Comparison of ENCODE assay signal across 8 cellular contexts in genomic region chr6:17707371-17707651, GRCh38. TPM values are rescaled to one million over a fixed set of nuclear protein-coding genes. Genes with fewer than 3 reads are reported as not detected.
A peak's percentile ranks its signal among the peaks of the same experiment; 100 is the strongest.
DNase-seq lines count a peak whose midpoint lies in the region; ATAC-seq and TF ChIP-seq lines count a peak whose summit lies in the region.

No MANE protein-coding gene starts in this region.

- H3K27ac ChIP-seq in left lung: peak overlapping the region; percentile 99 to 100
- peak overlapping the region; percentile 100 for H3K27ac ChIP-seq in tibial artery

- peak overlapping the region; percentile 100 for H3K27ac Mint-ChIP-seq in activated T-cell treated with anti-CD3 and anti-CD28 coated beads, Interleukin-2, amount 50 U/mL, for 72 hours
- H3K27ac Mint-ChIP-seq in activated naive CD8-positive, alpha-beta T cell: peak overlapping the region; percentile 97

- DNase-seq in activated T-cell treated with anti-CD3 and anti-CD28 coated beads, Interleukin-2, amount 50 U/mL, for 72 hours: no peak
- DNase-seq in activated T-cell treated with anti-CD3 and anti-CD28 coated beads for 4 hours (no peak), left lung (no peak), tibial artery (no peak)

- H3K4me3 Mint-ChIP-seq in activated T-cell treated with anti-CD3 and anti-CD28 coated beads, Interleukin-2, amount 50 U/mL, for 72 hours: peak overlapping the region; percentile 97 to 99
- H3K4me3 Mint-ChIP-seq in activated naive CD8-positive, alpha-beta T cell: peak overlapping the region; percentile 92

- H3K36me3 ChIP-seq in left lung (no peaks in the 10 kb centered on the region), tibial artery (no peaks in the 10 kb centered on the region)

- intact Hi-C loops in left lung (cut with DNase I) (no loop called here), tibial artery (cut with DNase I; ENCODE audit: low total_unique reads) (loop anchor here (5.0 to 10.0 kb wide), 2 partner anchors 105 to 447 kb away; partner anchors contain the start of genes FAM8A1, KDM1B and TPMT)

- H3K27me3 ChIP-seq in left lung (no peaks in the 10 kb centered on the region), tibial artery (no peaks in the 10 kb centered on the region)

- TF ChIP-seq CTCF in left lung (IDR thresholded peaks at IDR 0.05): no peak
- TF ChIP-seq CTCF in tibial artery (IDR thresholded peaks at IDR 0.05): no peak

- H3K4me3 ChIP-seq in left lung: peak overlapping the region; percentile 87 to 90
- peak overlapping the region; percentile 90 to 95 for H3K4me3 ChIP-seq in tibial artery

- peaks cover 34% of the 10 kb centered on the region for H3K4me1 Mint-ChIP-seq in activated T-cell treated with anti-CD3 and anti-CD28 coated beads, Interleukin-2, amount 50 U/mL, for 72 hours (ENCODE audit: low read depth)
- peaks cover 29% of the 10 kb centered on the region for H3K4me1 Mint-ChIP-seq in activated naive CD8-positive, alpha-beta T cell (ENCODE audit: low read depth)

- ATAC-seq in activated T-cell treated with anti-CD3 and anti-CD28 coated beads, Interleukin-2, amount 50 U/mL, for 72 hours (replicated peaks in 1 of 2): no peak
- ATAC-seq in left lung: no peak
- no peak for ATAC-seq in HG03196 (IDR thresholded peaks at IDR 0.05; ENCODE audit: unreplicated experiment)
- ATAC-seq in GM18870 (IDR thresholded peaks at IDR 0.05; ENCODE audit: unreplicated experiment): no peak
- ATAC-seq in HG03432 (IDR thresholded peaks at IDR 0.05; ENCODE audit: unreplicated experiment): no peak

- H3K9me3 ChIP-seq in left lung (no peaks in the 10 kb centered on the region), tibial artery (no peaks in the 10 kb centered on the region)

- H3K4me1 ChIP-seq in left lung (peaks cover 15 to 33% of the 10 kb centered on the region in 2 donors), tibial artery (peaks cover 0 to 29% (median 25%) of the 10 kb centered on the region in 4 donors)

- H3K27me3 Mint-ChIP-seq in activated T-cell treated with anti-CD3 and anti-CD28 coated beads, Interleukin-2, amount 50 U/mL, for 72 hours (ENCODE audit: low read depth): no peaks in the 10 kb centered on the region
- H3K27me3 Mint-ChIP-seq in activated naive CD8-positive, alpha-beta T cell: no peaks in the 10 kb centered on the region

- no peaks in the 10 kb centered on the region for H3K9me3 Mint-ChIP-seq in activated T-cell treated with anti-CD3 and anti-CD28 coated beads, Interleukin-2, amount 50 U/mL, for 72 hours
- H3K9me3 Mint-ChIP-seq in activated naive CD8-positive, alpha-beta T cell (ENCODE audit: low read depth): no peaks in the 10 kb centered on the region

- H3K36me3 Mint-ChIP-seq in activated T-cell treated with anti-CD3 and anti-CD28 coated beads, Interleukin-2, amount 50 U/mL, for 72 hours (ENCODE audit: insufficient read depth in 2 of 2): peaks cover 4 to 21% of the 10 kb centered on the region in 2 donors
- peaks cover 11% of the 10 kb centered on the region for H3K36me3 Mint-ChIP-seq in activated naive CD8-positive, alpha-beta T cell

RNA-seq across cellular contexts. Expression of gene NUP153, which starts 0.6 kb away (rescaled TPM):
- total RNA-seq in activated T-cell treated with anti-CD3 and anti-CD28 coated beads, Interleukin-2, amount 50 U/mL, for 72 hours: 10 to 100 TPM; 59.0 to 61.4 TPM
- 10 to 100 TPM; 28.2 to 35.9 TPM for total RNA-seq in left lung
